In genomic region chr1:100895540-100896480, GRCh38 we compare ENCODE assay signal across 8 cellular contexts. TPM values are rescaled to one million over a fixed set of nuclear protein-coding genes. Genes with fewer than 3 reads are reported as not detected.
DNase-seq lines count a peak whose midpoint lies in the region; TF ChIP-seq lines count a peak whose summit lies in the region.

Gene SLC30A7, plus strand, starts transcription at chr1:100896090. Its CDS starts 173 bp downstream, at chr1:100896263.

- peak within 1 kb of the TSS; percentile 95 for H2AFZ ChIP-seq in MM.1S (ENCODE audit: low read length)

- H3F3A ChIP-seq in MM.1S (ENCODE audit: insufficient read depth, low read length), result peaks cover 13% of the 10 kb centered on the region

- H3K36me3 Mint-ChIP-seq in neural crest cell (ENCODE audit: low read depth), result peaks cover 29% of the 10 kb centered on the region

- intact Hi-C loops in stomach (cut with DNase I; ENCODE audit: low total_unique reads), result no loop called here

- H3K9me2 ChIP-seq in MM.1S (replicated peaks; ENCODE audit: insufficient read depth, low read length), result no peaks in the 10 kb centered on the region

- H3K4me1 ChIP-seq in MM.1S (ENCODE audit: low read length), result 0 out of 2 replicates have a peak, but pooled peaks cover 3% of the 10 kb centered on the region
- H3K4me1 ChIP-seq in SJCRH30, result no peaks in the 10 kb centered on the region
- peaks cover 11 to 53% (median 33%) of the 10 kb centered on the region in 4 donors for H3K4me1 ChIP-seq in stomach

- H3K27ac Mint-ChIP-seq in neural crest cell (ENCODE audit: unreplicated experiment), result peak within 1 kb of the TSS; percentile 92

- H3K27me3 Mint-ChIP-seq in neural crest cell (ENCODE audit: low read depth), result no peaks in the 10 kb centered on the region

- peak within 1 kb of the TSS; percentile 81 for H3K27ac ChIP-seq in MM.1S (ENCODE audit: low read length)
- H3K27ac ChIP-seq in SJCRH30, result peak within 1 kb of the TSS; percentile 90
- H3K27ac ChIP-seq in stomach, result peak within 1 kb of the TSS; percentile 92 to 98 (median 97)

- H3K9me3 ChIP-seq in MM.1S (replicated peaks; ENCODE audit: insufficient read depth, low read length) (no peaks in the 10 kb centered on the region), SJCRH30 (replicated peaks) (no peaks in the 10 kb centered on the region), stomach (no peaks in the 10 kb centered on the region)

- peak within 1 kb of the TSS; percentile 70 for H3K4me2 ChIP-seq in MM.1S (ENCODE audit: low read depth, low read length)

- H3K27me3 ChIP-seq in MM.1S (replicated peaks; ENCODE audit: insufficient read depth, low read length) (no peaks in the 10 kb centered on the region), SJCRH30 (no peaks in the 10 kb centered on the region), stomach (no peaks in the 10 kb centered on the region)

- TF ChIP-seq CTCF in MM.1S (IDR thresholded peaks at IDR 0.05; ENCODE audit: low read length), result no peak
- no peak for TF ChIP-seq CTCF in foreskin fibroblast (IDR thresholded peaks at IDR 0.05; ENCODE audit: low read depth, low read length)
- TF ChIP-seq CTCF in neural crest cell (conservative IDR thresholded peaks at IDR 0.05), result no peak
- no peak for TF ChIP-seq CTCF in stomach (IDR thresholded peaks at IDR 0.05)

- peaks cover 44% of the 10 kb centered on the region for H3K4me1 Mint-ChIP-seq in neural crest cell

- no peaks in the 10 kb centered on the region for H4K20me1 ChIP-seq in MM.1S (ENCODE audit: insufficient read depth, low read length)

- H3K9ac ChIP-seq in MM.1S (ENCODE audit: low read length), result peak within 1 kb of the TSS; percentile 90

- 0 to 1% (median 1%) methylated on average over 26 to 62 of the region's 62 CpGs for WGBS in stomach, 5 donors

- peak in 1 of 4 donors; percentile 65 for TF ChIP-seq POLR2A in stomach (IDR thresholded peaks at IDR 0.05)

- peaks cover 24% of the 10 kb centered on the region for H3K79me2 ChIP-seq in MM.1S (ENCODE audit: low read length)

- peaks cover 9% of the 10 kb centered on the region for H3K9me3 Mint-ChIP-seq in neural crest cell

- TF ChIP-seq EP300 in stomach (IDR thresholded peaks at IDR 0.05), result no peak

- H3K36me3 ChIP-seq in MM.1S (replicated peaks; ENCODE audit: insufficient read depth, low read length) (no peaks in the 10 kb centered on the region), SJCRH30 (peaks cover 12% of the 10 kb centered on the region), stomach (peaks cover 7 to 26% (median 16%) of the 10 kb centered on the region in 4 donors)

- peak within 1 kb of the TSS; percentile 86 for H3K4me3 ChIP-seq in MM.1S (ENCODE audit: low read length)
- peak within 1 kb of the TSS; percentile 87 for H3K4me3 ChIP-seq in SJCRH30
- peak within 1 kb of the TSS; percentile 92 to 97 for H3K4me3 ChIP-seq in foreskin fibroblast (ENCODE audit: low read depth in 1 of 2, low read length in 2 of 2)
- H3K4me3 ChIP-seq in stomach, result peak within 1 kb of the TSS; percentile 66 to 88 (median 75)

- H3K4me3 Mint-ChIP-seq in neural crest cell, result peak within 1 kb of the TSS; percentile 100

- DNase-seq in GDM1 (lab: John Stamatoyannopoulos, UW) (peak; percentile 80), HCEC 1CT (peak; percentile 88), MM.1S (peak; percentile 76), SJCRH30 (peak; percentile 96 to 97), foreskin fibroblast (peak; percentile 90 to 97), neural crest cell (ENCODE audit: low read depth, low spot score) (peak; percentile 87), stomach (peak; percentile 98)
- peak; percentile 93 for DNase-seq in activated gamma-delta T cell treated with anti-CD3 and anti-CD28 coated beads, Interleukin-2, amount 50 U/mL, for 16 hours (ENCODE audit: low read depth)

RNA-seq across cellular contexts. Expression of gene SLC30A7, which starts in this region (rescaled TPM):
- 24.8 and 28.8 TPM in 2 replicates for total RNA-seq in SJCRH30 (2014; rRNA removed; shearing (Covaris generic))
- total RNA-seq in neural crest cell, result 21.4 and 22.9 TPM in 2 replicates
- 10 to 100 TPM in 2 of 5 donors, 1 to 10 TPM in 3; 4.9 to 65.7 (median 9.8) TPM for total RNA-seq in stomach
- 1 to 10 TPM; 1.5 to 3.2 (median 2.1) TPM for polyA plus RNA-seq in stomach

Comparison
In these comparisons a context has a peak if more than half of its experiments do, and no peak if none do; other contexts are left out.
1. Peak in every context shown above with its lines: DNase-seq, H3K4me3 ChIP-seq and H3K27ac ChIP-seq.